12 cellular contexts compared by ENCODE assay signal in the genomic region with DNA sequence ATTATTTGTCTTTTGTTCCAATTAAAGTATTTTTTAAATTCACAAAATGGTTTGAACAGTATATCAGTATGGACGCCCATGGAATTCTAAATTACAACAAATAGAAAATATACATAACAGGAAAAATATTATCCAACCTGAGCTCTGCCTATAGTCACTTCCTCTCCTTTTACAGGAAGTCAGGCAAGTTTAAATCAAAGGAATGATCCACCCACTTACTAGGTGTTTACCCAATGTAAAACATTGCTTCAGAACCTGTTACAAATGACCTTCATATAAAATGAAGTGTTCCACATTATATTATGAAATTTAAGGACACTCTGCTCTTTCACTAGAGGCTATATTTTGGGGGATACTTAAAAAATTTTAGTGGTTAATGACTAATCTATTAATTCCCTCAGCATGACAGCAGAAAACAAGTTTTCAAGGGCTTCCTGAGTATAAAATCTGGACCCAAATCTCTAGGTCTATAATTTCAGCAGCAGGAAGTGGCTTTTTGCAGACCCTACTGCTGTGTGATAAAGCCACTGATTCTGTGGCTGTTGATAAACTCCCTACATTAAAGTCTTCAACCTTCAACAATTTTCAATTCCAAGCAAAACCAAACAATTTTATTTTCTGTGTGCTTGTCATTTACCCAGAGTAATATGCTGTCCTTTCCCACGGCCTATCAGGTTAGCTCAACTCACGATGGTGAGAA.
"Had no signal": no experiment of that assay in that cellular context is flagged by ENCODE, and none has a peak within 500 bp of the region (broad histone marks: within the 10 kb centered on the region; RNA-seq: fewer than 3 reads in every experiment).

No MANE protein-coding gene starts in this region.

- H3K4me1 Mint-ChIP-seq: activated B cell treated with CpG ODN at 0.5 μM for 24 hours had no signal

- H3K27ac Mint-ChIP-seq: activated B cell treated with CpG ODN at 0.5 μM for 24 hours had no signal

- H3K4me2 ChIP-seq: hepatocyte had no signal

- H2AFZ ChIP-seq: hepatocyte had no signal

- ATAC-seq: pancreas had no signal

- H3K27ac ChIP-seq: brain microvascular endothelial cell, hepatocyte, pancreas, SK-N-MC, tibial artery, uterus had no signal

- DNase-seq: activated B cell treated with CpG ODN at 0.5 μM for 24 hours; activated effector memory CD4-positive, alpha-beta T cell treated with Interleukin-2 at 50 U/mL for 16 hours; amygdala; brain microvascular endothelial cell; dermis blood vessel endothelial cell; kidney glomerular epithelial cell; pancreas; stimulated activated CD4-positive, alpha-beta T cell treated with anti-CD3 and anti-CD28 coated beads, Interleukin-4, amount 100 ng/mL, for 4 hours; tibial artery; uterus had no signal

- H3K36me3 ChIP-seq: brain microvascular endothelial cell, pancreas, tibial artery, uterus had no signal

- H3K27me3 ChIP-seq: brain microvascular endothelial cell, hepatocyte, pancreas, tibial artery, uterus had no signal

- H3K79me2 ChIP-seq: hepatocyte had no signal

- H3K4me3 ChIP-seq: hepatocyte, pancreas, SK-N-MC, tibial artery, uterus had no signal

- H3K27me3 Mint-ChIP-seq: activated B cell treated with CpG ODN at 0.5 μM for 24 hours had no signal

- H3K4me1 ChIP-seq: pancreas, tibial artery, uterus had no signal

- H3K4me3 Mint-ChIP-seq: activated B cell treated with CpG ODN at 0.5 μM for 24 hours had no signal
